ENCODE assay signal across 8 cellular contexts in genomic region chr10:73910401-73910763, GRCh38. TPM values are rescaled to one million over a fixed set of nuclear protein-coding genes. Genes with fewer than 3 reads are reported as not detected.
DNase-seq lines count a peak whose midpoint lies in the region; ATAC-seq and TF ChIP-seq lines count a peak whose summit lies in the region.

No MANE protein-coding gene starts in this region.

- H2AFZ ChIP-seq in SU-DHL-6 (ENCODE audit: low read depth, low read length, severe bottlenecking) = peak overlapping the region; percentile 84

- peak in 2 of 9 donors; percentile 7 to 20 for TF ChIP-seq CTCF in heart right ventricle (IDR thresholded peaks at IDR 0.05)
- no peak for TF ChIP-seq CTCF in SU-DHL-6 (IDR thresholded peaks at IDR 0.05; ENCODE audit: insufficient read depth, low read length, poor library complexity, severe bottlenecking)
- no peak for TF ChIP-seq CTCF in foreskin fibroblast (IDR thresholded peaks at IDR 0.05; ENCODE audit: low read depth, low read length)

- H3K9me3 ChIP-seq in heart right ventricle (no peaks in the 10 kb centered on the region), SU-DHL-6 (ENCODE audit: insufficient read depth, low read length) (no peaks in the 10 kb centered on the region), skeletal muscle tissue (ENCODE audit: control insufficient read depth in 3 of 3, low read length in 3 of 3) (no peaks in the 10 kb centered on the region)

- H3K4me1 ChIP-seq in heart right ventricle (peaks cover 5 to 97% (median 55%) of the 10 kb centered on the region in 9 donors), skeletal muscle tissue (ENCODE audit: control insufficient read depth in 3 of 3, insufficient read depth in 3 of 3, low read length in 3 of 3) (peaks cover 69 to 77% (median 75%) of the 10 kb centered on the region in 3 donors)

- no peak for DNase-seq in heart right ventricle
- no peak for DNase-seq in left cardiac atrium
- DNase-seq in foreskin fibroblast = no peak

- intact Hi-C loops in heart right ventricle (cut with DNase I) = loop anchor here in 1 of 10 donors (2.0 kb wide), 1 partner anchor 26 kb away; no protein-coding TSS in a partner anchor
- intact Hi-C loops in left cardiac atrium (cut with DNase I) = no loop called here

- no peaks in the 10 kb centered on the region for H3F3A ChIP-seq in SU-DHL-6 (ENCODE audit: insufficient read depth)

- WGBS in heart right ventricle, 2 donors = 16 to 22% methylated on average over 9 of the region's 9 CpGs

- H3K27me3 ChIP-seq in heart right ventricle (peaks cover 0 to 14% (median 0%) of the 10 kb centered on the region in 7 donors), SU-DHL-6 (ENCODE audit: low read length) (no peaks in the 10 kb centered on the region), skeletal muscle tissue (ENCODE audit: control insufficient read depth in 3 of 3, insufficient read depth in 3 of 3, low read length in 3 of 3) (peaks cover 0 to 4% (median 0%) of the 10 kb centered on the region in 3 donors)

- H3K9ac ChIP-seq in SU-DHL-6 (ENCODE audit: low read length) (peak overlapping the region; percentile 51), skeletal muscle tissue (ENCODE audit: low read depth in 1 of 3, low read length in 3 of 3) (peak overlapping the region; percentile 35 to 81 (median 77))

- no peaks in the 10 kb centered on the region for H4K20me1 ChIP-seq in SU-DHL-6 (ENCODE audit: low read depth, low read length)

- peak overlapping the region; percentile 80 for H3K4me2 ChIP-seq in SU-DHL-6 (ENCODE audit: low read depth, low read length, poor library complexity, severe bottlenecking)

- H3K4me3 ChIP-seq in heart right ventricle (peak overlapping the region; percentile 57 to 92 (median 82)), SU-DHL-6 (ENCODE audit: insufficient read depth, low read length, poor library complexity, severe bottlenecking) (peak overlapping the region; percentile 43), foreskin fibroblast (ENCODE audit: low read depth in 1 of 2, low read length in 2 of 2) (peak overlapping the region; percentile 68 to 70), skeletal muscle tissue (ENCODE audit: low read length in 3 of 3) (peak overlapping the region; percentile 81 to 83 (median 81))

- H3K79me2 ChIP-seq in SU-DHL-6 (ENCODE audit: insufficient read depth, low read length) = no peaks in the 10 kb centered on the region

- ATAC-seq in heart right ventricle (no peak), left cardiac atrium (no peak), HG03135 (IDR thresholded peaks at IDR 0.05; ENCODE audit: unreplicated experiment) (no peak), HG03045 (IDR thresholded peaks at IDR 0.05; ENCODE audit: unreplicated experiment) (no peak), HG02870 (IDR thresholded peaks at IDR 0.05; ENCODE audit: unreplicated experiment) (no peak)

- no peaks in the 10 kb centered on the region for H3K9me2 ChIP-seq in SU-DHL-6 (replicated peaks; ENCODE audit: insufficient read depth, low read length)

- H3K36me3 ChIP-seq in heart right ventricle = peaks cover 0 to 27% (median 7%) of the 10 kb centered on the region in 9 donors
- no peaks in the 10 kb centered on the region for H3K36me3 ChIP-seq in SU-DHL-6 (ENCODE audit: low read length)
- H3K36me3 ChIP-seq in skeletal muscle tissue (ENCODE audit: control insufficient read depth in 3 of 3, insufficient read depth in 3 of 3, low read length in 3 of 3) = peaks cover 14 to 24% (median 16%) of the 10 kb centered on the region in 3 donors

- H3K27ac ChIP-seq in heart right ventricle (peak overlapping the region in 9 of 10 donors; percentile 86 to 95 (median 90)), SU-DHL-6 (ENCODE audit: low read depth, low read length) (no peak overlapping the region), skeletal muscle tissue (ENCODE audit: low read depth, low read length) (peak overlapping the region; percentile 59)

RNA-seq across cellular contexts. Expression of gene PLAU, which starts 0.6 kb away (rescaled TPM):
- 10 to 100 TPM in 2 of 10 donors, 1 to 10 TPM in 8; 4.4 to 44.3 (median 9.1) TPM for total RNA-seq in heart right ventricle
- polyA plus RNA-seq in heart right ventricle = 10 to 100 TPM in 1 of 2 donors, 1 to 10 TPM in 1; 5.6 to 10.4 TPM
- 10 to 100 TPM in 1 of 2 donors, 1 to 10 TPM in 1; 9.2 to 20.1 TPM for total RNA-seq in left cardiac atrium
- 21.4 TPM for total RNA-seq in skeletal muscle tissue

RNA-seq across cellular contexts. Expression of gene CAMK2G, which starts 36.0 kb away (rescaled TPM):
- 10 to 100 TPM in 9 of 10 donors, 1 to 10 TPM in 1; 9.4 to 16.7 (median 12.7) TPM for total RNA-seq in heart right ventricle
- 1 to 10 TPM; 8.5 to 9.9 TPM for polyA plus RNA-seq in heart right ventricle
- total RNA-seq in left cardiac atrium = 10 to 100 TPM; 12.0 to 12.4 TPM
- total RNA-seq in skeletal muscle tissue = 16.2 TPM
